In the genomic region with DNA sequence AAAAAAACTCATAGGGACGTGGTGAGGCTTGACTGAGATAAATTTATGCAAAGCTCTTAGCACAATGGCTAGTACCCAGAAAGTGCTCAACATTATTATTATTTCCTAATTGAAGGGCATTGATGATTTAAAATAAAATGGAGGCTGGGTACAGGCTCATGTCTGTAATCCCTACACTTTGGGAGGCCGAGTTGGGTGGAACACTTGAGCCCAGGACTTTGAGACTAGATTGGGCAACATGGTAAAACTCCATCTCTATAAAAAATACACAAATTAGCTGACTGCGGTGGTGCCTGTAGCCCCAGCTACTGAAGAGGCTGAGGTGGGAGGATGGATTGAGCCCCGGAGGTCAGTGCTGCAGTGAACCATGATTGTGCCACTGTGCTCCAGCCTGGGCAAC, we compare ENCODE assay signal across 19 cellular contexts. TPM values are rescaled to one million over a fixed set of nuclear protein-coding genes. Genes with fewer than 3 reads are reported as not detected.
A peak's percentile ranks its signal among the peaks of the same experiment; 100 is the strongest.
DNase-seq lines count a peak whose midpoint lies in the region; ATAC-seq and TF ChIP-seq lines count a peak whose summit lies in the region.
"Had no signal": no experiment of that assay in that cellular context is flagged by ENCODE, and none has a peak within 500 bp of the region (broad histone marks: within the 10 kb centered on the region; RNA-seq: fewer than 3 reads in every experiment).

No MANE protein-coding gene starts in this region.

- TF ChIP-seq CTCF in MCF 10A (IDR thresholded peaks at IDR 0.05; ENCODE audit: unreplicated experiment), result no peak
- no peak for TF ChIP-seq CTCF in mammary epithelial cell (conservative IDR thresholded peaks at IDR 0.05 in 1 of 2, IDR thresholded peaks at IDR 0.05 in 1 of 2; ENCODE audit: extremely low read depth in 1 of 2, insufficient read depth in 1 of 2, low read depth in 1 of 2, low read length in 2 of 2)
- TF ChIP-seq CTCF in Caco-2 (IDR thresholded peaks at IDR 0.05; ENCODE audit: insufficient read depth in 1 of 2, low read depth in 1 of 2, low read length in 1 of 2, severe bottlenecking in 1 of 2, unreplicated experiment in 1 of 2), result no peak
- no peak for TF ChIP-seq CTCF in endothelial cell (IDR thresholded peaks at IDR 0.05; ENCODE audit: unreplicated experiment)
- TF ChIP-seq CTCF in stomach (IDR thresholded peaks at IDR 0.05), result no peak

- TF ChIP-seq EP300 in stomach (IDR thresholded peaks at IDR 0.05), result no peak

- H3K27ac Mint-ChIP-seq in MCF 10A (ENCODE audit: low read depth, unreplicated experiment), result peak overlapping the region; percentile 75
- peak overlapping the region; percentile 88 for H3K27ac Mint-ChIP-seq in Caco-2 (ENCODE audit: unreplicated experiment)
- peak overlapping the region; percentile 30 for H3K27ac Mint-ChIP-seq in endothelial cell (ENCODE audit: unreplicated experiment)

- no peak for DNase-seq in MCF 10A (ENCODE audit: unreplicated experiment)
- no peak for DNase-seq in mammary epithelial cell
- DNase-seq in Caco-2, result no peak
- no peak for DNase-seq in endothelial cell (ENCODE audit: low spot score)
- no peak for DNase-seq in stomach
- DNase-seq: 8988T, DMS 273 treated with DMSO at 0.1 percent for 48 hours, DMS79 treated with DMSO at 0.1 percent for 48 hours, NCI-H1694, NCI-H2081 treated with DMSO at 0.1 percent for 48 hours, NCI-H2171 treated with DMSO at 0.1 percent for 48 hours, NCI-H524 treated with DMSO at 0.1 percent for 48 hours, SJCRH30 had no signal

- CTCF ChIA-PET in MCF 10A (lab: Yijun Ruan, JAX), result interaction anchor here (0.7 to 3.3 kb wide), 8 partner anchors 9 to 116 kb away, joined by 3 to 14 read pairs (median 4); a partner anchor contains a TSS
- CTCF ChIA-PET in mammary epithelial cell (lab: Charles Lee; ENCODE audit: low non-redundant PET), result no interaction called here
- CTCF ChIA-PET in Caco-2 (lab: Charles Lee), result interaction anchor here (0.8 to 1.4 kb wide), 4 partner anchors 19 to 118 kb away, joined by 3 to 6 read pairs (median 4); no protein-coding TSS in a partner anchor

- 100% methylated on average over 4 of the region's 4 CpGs for WGBS in mammary epithelial cell (ENCODE audit: low coverage, missing lambda C conversion rate)
- WGBS in stomach, 5 donors, result 89 to 92% (median 91%) methylated on average over 4 of the region's 4 CpGs

- no peak overlapping the region for H3K4me3 Mint-ChIP-seq in MCF 10A (ENCODE audit: unreplicated experiment)
- H3K4me3 Mint-ChIP-seq in Caco-2 (ENCODE audit: unreplicated experiment), result no peak overlapping the region
- H3K4me3 Mint-ChIP-seq in endothelial cell (ENCODE audit: unreplicated experiment), result no peak overlapping the region
- H3K4me3 Mint-ChIP-seq: GM23338 had no signal

- dilution Hi-C loops in mammary epithelial cell (cut with HindIII; ENCODE audit: low sequenced_read_pairs), result no loop called here

- in situ Hi-C loops in mammary epithelial cell (cut with MboI; ENCODE audit: low sequenced_read_pairs in 2 of 2), result no loop called here

- H3K36me3 ChIP-seq in mammary epithelial cell (ENCODE audit: insufficient read depth, low read length), result no peaks in the 10 kb centered on the region
- no peaks in the 10 kb centered on the region; the same call in 1 of the 2 replicates for H3K36me3 ChIP-seq in Caco-2 (ENCODE audit: control insufficient read depth, insufficient read depth, low read length)
- H3K36me3 ChIP-seq in stomach, result no peaks in the 10 kb centered on the region
- H3K36me3 ChIP-seq: HAP-1, SJCRH30 had no signal

- no peak overlapping the region for H2AFZ ChIP-seq in mammary epithelial cell (ENCODE audit: low read depth, low read length)
- H2AFZ ChIP-seq: GM23338 had no signal

- peaks cover 99% of the 10 kb centered on the region for H3K79me2 ChIP-seq in mammary epithelial cell (ENCODE audit: insufficient read depth, low read length)

- TF ChIP-seq POLR2A in stomach (IDR thresholded peaks at IDR 0.05), result no peak

- H3K9me3 ChIP-seq in mammary epithelial cell (replicated peaks; ENCODE audit: insufficient read depth, low read length), result no peaks in the 10 kb centered on the region
- no peaks in the 10 kb centered on the region for H3K9me3 ChIP-seq in Caco-2
- no peaks in the 10 kb centered on the region for H3K9me3 ChIP-seq in stomach
- H3K9me3 ChIP-seq: HAP-1, SJCRH30 had no signal

- H3K27me3 ChIP-seq in mammary epithelial cell (ENCODE audit: insufficient read depth, low read length) (no peaks in the 10 kb centered on the region), Caco-2 (replicated peaks; ENCODE audit: control insufficient read depth, insufficient read depth, low read length) (no peaks in the 10 kb centered on the region), stomach (no peaks in the 10 kb centered on the region)
- H3K27me3 ChIP-seq: SJCRH30 had no signal

- ATAC-seq in GM21390 (IDR thresholded peaks at IDR 0.05; ENCODE audit: unreplicated experiment) (no peak), GM19467 (IDR thresholded peaks at IDR 0.05; ENCODE audit: unreplicated experiment) (no peak)

- POLR2A ChIA-PET in MCF 10A (lab: Yijun Ruan, JAX) (interaction anchor here (1.1 to 1.2 kb wide), 4 partner anchors 47 to 63 kb away, joined by 3 to 9 read pairs (median 3); a partner anchor contains a TSS), Caco-2 (lab: Charles Lee) (no interaction called here)

- H3K4me1 Mint-ChIP-seq in MCF 10A (ENCODE audit: insufficient read depth, unreplicated experiment) (peaks cover 40% of the 10 kb centered on the region), Caco-2 (ENCODE audit: low read depth, unreplicated experiment) (peaks cover 67% of the 10 kb centered on the region), endothelial cell (ENCODE audit: unreplicated experiment) (peaks cover 67% of the 10 kb centered on the region)

- no peaks in the 10 kb centered on the region for H3K9me3 Mint-ChIP-seq in MCF 10A (ENCODE audit: unreplicated experiment)
- H3K9me3 Mint-ChIP-seq in Caco-2 (ENCODE audit: unreplicated experiment), result no peaks in the 10 kb centered on the region
- no peaks in the 10 kb centered on the region for H3K9me3 Mint-ChIP-seq in endothelial cell (ENCODE audit: unreplicated experiment)
- H3K9me3 Mint-ChIP-seq: GM23338 had no signal

- H3K36me3 Mint-ChIP-seq in MCF 10A (ENCODE audit: insufficient read depth, unreplicated experiment), result no peaks in the 10 kb centered on the region
- H3K36me3 Mint-ChIP-seq in Caco-2 (ENCODE audit: insufficient read depth, unreplicated experiment), result peaks cover 30% of the 10 kb centered on the region
- no peaks in the 10 kb centered on the region for H3K36me3 Mint-ChIP-seq in endothelial cell (ENCODE audit: low read depth, unreplicated experiment)
- H3K36me3 Mint-ChIP-seq: CD4-positive, CD25-positive, alpha-beta regulatory T cell had no signal

- H3K27ac ChIP-seq in mammary epithelial cell (ENCODE audit: insufficient read depth, low read depth, low read length) (no peak overlapping the region), stomach (peak overlapping the region in 3 of 5 donors; percentile 8 to 68 (median 61))
- H3K27ac ChIP-seq: HL-60, SJCRH30 had no signal

- no peak overlapping the region for H3K4me2 ChIP-seq in mammary epithelial cell (ENCODE audit: insufficient read depth, low read depth, low read length)
- H3K4me2 ChIP-seq: GM23338 had no signal

- H4K20me1 ChIP-seq in mammary epithelial cell (ENCODE audit: insufficient read depth, low read length), result no peaks in the 10 kb centered on the region

- H3K27me3 Mint-ChIP-seq in MCF 10A (ENCODE audit: insufficient read depth, unreplicated experiment) (no peaks in the 10 kb centered on the region), Caco-2 (ENCODE audit: insufficient read depth, unreplicated experiment) (no peaks in the 10 kb centered on the region), endothelial cell (ENCODE audit: unreplicated experiment) (peaks cover 8% of the 10 kb centered on the region)
- H3K27me3 Mint-ChIP-seq: CD4-positive, CD25-positive, alpha-beta regulatory T cell had no signal

- H3K4me3 ChIP-seq in mammary epithelial cell (replicated peaks in 1 of 3; ENCODE audit: insufficient read depth in 1 of 3, low read depth in 2 of 3, low read length in 3 of 3) (no peak overlapping the region), Caco-2 (ENCODE audit: low read depth, low read length) (no peak overlapping the region), stomach (no peak overlapping the region)
- H3K4me3 ChIP-seq: GM23338, HAP-1, SJCRH30 had no signal

- no TSS peak for BruUV-seq in MCF 10A (replicated peaks; lab: Mats Ljungman, UMichigan)
- no TSS peak for BruUV-seq in mammary epithelial cell (replicated peaks; lab: Mats Ljungman, UMichigan)
- BruUV-seq in Caco-2 (replicated peaks; lab: Mats Ljungman, UMichigan), result no TSS peak

- H3K9ac ChIP-seq in mammary epithelial cell (ENCODE audit: insufficient read depth, low read length), result no peak overlapping the region

- intact Hi-C loops in MCF 10A (cut with micrococcal nuclease), result loop anchor here (5.0 kb wide), 1 partner anchor 55 kb away; no protein-coding TSS in a partner anchor
- intact Hi-C loops in mammary epithelial cell (cut with micrococcal nuclease), result loop anchor here (2.0 kb wide), 1 partner anchor 50 kb away; a partner anchor contains a TSS
- intact Hi-C loops in Caco-2 (cut with micrococcal nuclease; ENCODE audit: unreplicated experiment), result loop anchor here (2.0 to 5.0 kb wide), 3 partner anchors 110 to 130 kb away; no protein-coding TSS in a partner anchor
- intact Hi-C loops in stomach (cut with DNase I; ENCODE audit: low total_unique reads), result loop anchor here (10.0 kb wide), 1 partner anchor 48 kb away; a partner anchor contains a TSS

- H3K4me1 ChIP-seq in mammary epithelial cell (ENCODE audit: insufficient read depth, low read length) (peaks cover 34% of the 10 kb centered on the region), Caco-2 (peaks cover 87% of the 10 kb centered on the region), stomach (peaks cover 80 to 100% (median 96%) of the 10 kb centered on the region in 4 donors)

RNA-seq across cellular contexts. Expression of a gene that starts 49.6 kb away (rescaled TPM):
- 15.4 and 16.5 TPM in 2 replicates for total RNA-seq in MCF 10A (2022)
- 10 to 100 TPM; 13.2 to 21.2 TPM for total RNA-seq in mammary epithelial cell
- polyA plus RNA-seq in mammary epithelial cell, result 10.3 TPM
- polyA minus RNA-seq in mammary epithelial cell, result 20.1 TPM
- 27.0 and 30.7 TPM in 2 replicates for total RNA-seq in Caco-2 (2022)
- total RNA-seq in endothelial cell (ENCODE audit: unreplicated experiment), result 45.6 TPM
- total RNA-seq in stomach, result 10 to 100 TPM; 14.2 to 70.6 (median 50.9) TPM
- polyA plus RNA-seq in stomach, result 1 to 10 TPM; 5.4 to 8.4 (median 7.5) TPM

Comparison
In these comparisons a context has a peak if more than half of its experiments do, and no peak if none do; other contexts are left out.
1. H3K27ac Mint-ChIP-seq: peak in every context shown above with its lines; median percentile 88 in Caco-2; 75 in MCF 10A; 30 in endothelial cell.